ENCODE assay signal across 9 cellular contexts in the genomic region with DNA sequence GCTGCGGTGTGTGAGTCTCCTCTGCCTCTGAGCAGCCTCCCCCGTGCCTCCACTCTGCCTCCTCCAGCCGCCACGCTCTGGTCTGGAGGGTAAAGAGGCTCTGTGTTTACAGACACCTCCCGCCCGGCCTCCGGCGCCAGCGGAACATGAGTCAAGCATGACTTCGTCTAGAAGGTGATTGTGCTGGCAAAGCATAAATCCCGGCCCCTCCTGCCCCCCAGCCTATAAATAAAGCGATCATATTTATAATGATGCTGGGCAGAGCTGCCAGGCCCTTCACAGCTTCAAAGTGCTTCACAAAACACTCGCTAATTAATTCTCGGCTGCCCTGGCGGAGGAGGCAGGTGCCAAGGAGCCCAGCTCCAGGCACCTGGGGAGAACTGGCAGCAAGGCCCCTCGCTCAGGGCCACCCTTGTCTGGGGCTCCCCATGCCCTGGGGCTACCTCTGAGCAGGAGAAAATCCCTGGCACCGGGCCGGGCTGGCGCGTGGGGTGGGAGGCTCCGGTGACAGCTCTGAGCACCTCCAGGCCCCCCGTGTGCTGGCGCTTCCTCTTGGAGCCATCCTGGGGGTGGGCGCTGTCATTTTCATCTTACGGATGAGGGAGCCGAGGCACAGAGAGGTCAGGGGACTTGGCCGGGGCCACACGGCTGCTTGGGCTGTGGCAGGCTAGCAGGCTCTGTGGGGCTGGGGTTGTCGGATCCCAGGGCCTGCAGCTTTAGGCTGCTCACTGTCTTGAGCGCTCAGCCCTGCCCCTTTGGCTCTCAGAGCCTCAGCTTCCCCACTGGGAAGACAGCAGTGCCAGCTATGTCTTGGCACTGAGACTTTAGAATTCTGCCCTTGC.
DNase-seq lines count a peak whose midpoint lies in the region; ATAC-seq and TF ChIP-seq lines count a peak whose summit lies in the region.
"Had no signal": no experiment of that assay in that cellular context is flagged by ENCODE, and none has a peak within 500 bp of the region (broad histone marks: within the 10 kb centered on the region; RNA-seq: fewer than 3 reads in every experiment).

No MANE protein-coding gene starts in this region.

- no peak for TF ChIP-seq POLR2A in sigmoid colon (IDR thresholded peaks at IDR 0.05)

- ATAC-seq in HG03457 (IDR thresholded peaks at IDR 0.05; ENCODE audit: unreplicated experiment): no peak

- H3K4me3 ChIP-seq in NT2/D1 (ENCODE audit: insufficient read length, low read depth): no peak overlapping the region
- no peak overlapping the region for H3K4me3 ChIP-seq in fibroblast of pulmonary artery (replicated peaks; ENCODE audit: low read depth, low read length)
- H3K4me3 ChIP-seq in sigmoid colon: no peak overlapping the region
- no peak overlapping the region for H3K4me3 ChIP-seq in Karpas-422 (ENCODE audit: low read length)

- H2AFZ ChIP-seq in Karpas-422 (ENCODE audit: low read length): no peak overlapping the region

- no peaks in the 10 kb centered on the region for H3K9me2 ChIP-seq in Karpas-422 (replicated peaks; ENCODE audit: insufficient read depth, low read length)

- H3K27ac ChIP-seq in sigmoid colon (peak overlapping the region; percentile 70 to 78 (median 76)), Karpas-422 (ENCODE audit: low read length) (no peak overlapping the region)

- no peaks in the 10 kb centered on the region for H3K36me3 Mint-ChIP-seq in activated CD4-positive, alpha-beta T cell treated with anti-CD3 and anti-CD28 coated beads, Interleukin-2, amount 10 ng/mL, durations not matched to agents 24 days and 14 days (ENCODE audit: low read depth)

- WGBS in sigmoid colon, 2 donors: 86 to 88% methylated on average over 30 of the region's 30 CpGs

- H3K27me3 Mint-ChIP-seq in activated CD4-positive, alpha-beta T cell treated with anti-CD3 and anti-CD28 coated beads, Interleukin-2, amount 10 ng/mL, durations not matched to agents 24 days and 14 days: peaks cover 4% of the 10 kb centered on the region
- H3K27me3 Mint-ChIP-seq: activated B cell treated with CpG ODN at 0.5 μM for 24 hours had no signal

- H3K9me3 ChIP-seq in NT2/D1 (ENCODE audit: insufficient read depth, low read length) (no peaks in the 10 kb centered on the region), sigmoid colon (no peaks in the 10 kb centered on the region), Karpas-422 (ENCODE audit: low read length) (no peaks in the 10 kb centered on the region)

- no peak overlapping the region for H3K4me3 Mint-ChIP-seq in activated CD4-positive, alpha-beta T cell treated with anti-CD3 and anti-CD28 coated beads, Interleukin-2, amount 10 ng/mL, durations not matched to agents 24 days and 14 days
- H3K4me3 Mint-ChIP-seq: activated B cell treated with CpG ODN at 0.5 μM for 24 hours had no signal

- TF ChIP-seq CTCF in fibroblast of pulmonary artery (IDR thresholded peaks at IDR 0.05; ENCODE audit: low read length, missing control alignments): no peak
- no peak for TF ChIP-seq CTCF in sigmoid colon (IDR thresholded peaks at IDR 0.05)

- intact Hi-C loops in sigmoid colon (cut with DNase I): loop anchor here (2.0 to 5.0 kb wide), 2 partner anchors 27 to 47 kb away; no protein-coding TSS in a partner anchor
- intact Hi-C loops in activated CD4-positive, alpha-beta T cell treated with anti-CD3 and anti-CD28 coated beads, Interleukin-2, amount 10 ng/mL, durations not matched to agents 24 days and 14 days (cut with micrococcal nuclease): no loop called here

- no peaks in the 10 kb centered on the region for H3K9me3 Mint-ChIP-seq in activated CD4-positive, alpha-beta T cell treated with anti-CD3 and anti-CD28 coated beads, Interleukin-2, amount 10 ng/mL, durations not matched to agents 24 days and 14 days
- H3K9me3 Mint-ChIP-seq: activated B cell treated with CpG ODN at 0.5 μM for 24 hours had no signal

- peak; percentile 87 for DNase-seq in H4 (ENCODE audit: low spot score)
- DNase-seq in NT2/D1 (ENCODE audit: low read depth, low spot score): no peak
- peak; percentile 81 for DNase-seq in fibroblast of pulmonary artery (ENCODE audit: low read depth)
- DNase-seq in sigmoid colon: peak; percentile 96
- no peak for DNase-seq in activated CD4-positive, alpha-beta T cell treated with anti-CD3 and anti-CD28 coated beads, Interleukin-2, amount 10 ng/mL, durations not matched to agents 24 days and 14 days
- no peak for DNase-seq in KBM-7
- DNase-seq in Karpas-422: no peak
- DNase-seq: activated B cell treated with CpG ODN at 0.5 μM for 24 hours had no signal

- H3K4me1 ChIP-seq in NT2/D1 (ENCODE audit: insufficient read depth, insufficient read length): peaks cover 28% of the 10 kb centered on the region
- peaks cover 0 to 80% (median 71%) of the 10 kb centered on the region in 4 donors for H3K4me1 ChIP-seq in sigmoid colon
- no peaks in the 10 kb centered on the region for H3K4me1 ChIP-seq in Karpas-422 (ENCODE audit: low read length)

- H3K27me3 ChIP-seq in NT2/D1 (ENCODE audit: insufficient read depth, insufficient read length): no peaks in the 10 kb centered on the region
- no peaks in the 10 kb centered on the region for H3K27me3 ChIP-seq in sigmoid colon
- no peaks in the 10 kb centered on the region for H3K27me3 ChIP-seq in Karpas-422 (ENCODE audit: low read length)

- H3K36me3 ChIP-seq in NT2/D1 (ENCODE audit: insufficient read depth, insufficient read length, low read length) (peaks cover 59% of the 10 kb centered on the region), sigmoid colon (peaks cover 6 to 36% (median 15%) of the 10 kb centered on the region in 4 donors), Karpas-422 (ENCODE audit: insufficient read depth, low read length) (no peaks in the 10 kb centered on the region)

- no peak overlapping the region for H3K27ac Mint-ChIP-seq in activated CD4-positive, alpha-beta T cell treated with anti-CD3 and anti-CD28 coated beads, Interleukin-2, amount 10 ng/mL, durations not matched to agents 24 days and 14 days
- H3K27ac Mint-ChIP-seq: activated B cell treated with CpG ODN at 0.5 μM for 24 hours had no signal

- peak overlapping the region; percentile 56 for H3K9ac ChIP-seq in NT2/D1 (ENCODE audit: insufficient read length, low read depth)
- no peak overlapping the region for H3K9ac ChIP-seq in Karpas-422 (ENCODE audit: low read length)

- H3K4me1 Mint-ChIP-seq in activated CD4-positive, alpha-beta T cell treated with anti-CD3 and anti-CD28 coated beads, Interleukin-2, amount 10 ng/mL, durations not matched to agents 24 days and 14 days: peaks cover 2% of the 10 kb centered on the region

- no peaks in the 10 kb centered on the region for H4K20me1 ChIP-seq in Karpas-422 (ENCODE audit: insufficient read depth, low read depth, low read length)

- TF ChIP-seq EP300 in sigmoid colon (IDR thresholded peaks at IDR 0.05): peak in 2 of 4 donors; percentile 48 to 82

- in situ Hi-C loops in KBM-7 (cut with MboI; ENCODE audit: low pct_unique_long_range_greater_than_20kb, low sequenced_read_pairs): no loop called here

- no peak overlapping the region for H3K4me2 ChIP-seq in Karpas-422 (ENCODE audit: low read depth, low read length, poor library complexity, severe bottlenecking)

- H3K79me2 ChIP-seq in Karpas-422 (ENCODE audit: low read length): no peaks in the 10 kb centered on the region

Comparison
In these comparisons a context has a peak if more than half of its experiments do, and no peak if none do; other contexts are left out.
1. DNase-seq: peak in H4 (single experiment), fibroblast of pulmonary artery (single experiment) and sigmoid colon (single experiment); none in NT2/D1 (single experiment), activated CD4-positive, alpha-beta T cell treated with anti-CD3 and anti-CD28 coated beads, Interleukin-2, amount 10 ng/mL, durations not matched to agents 24 days and 14 days (single experiment), KBM-7 (single experiment) and Karpas-422 (single experiment).